11 cellular contexts compared by ENCODE assay signal in genomic region chr3:130878464-130878863, GRCh38.
"Had no signal": no experiment of that assay in that cellular context is flagged by ENCODE, and none has a peak within 500 bp of the region (broad histone marks: within the 10 kb centered on the region; RNA-seq: fewer than 3 reads in every experiment).

No MANE protein-coding gene starts in this region.

- H2AFZ ChIP-seq: GM23248, GM23338 had no signal

- ATAC-seq: GM23338, HCT116 had no signal

- FAIRE-seq: H1, H54 had no signal

- H3K9me3 ChIP-seq: HAP-1 had no signal

- DNase-seq: GM23248, GOT3, H7, H9, HCEC 1CT, HFFc6 had no signal

- H3K36me3 ChIP-seq: HAP-1 had no signal

- H3K4me1 ChIP-seq: HAP-1 had no signal

- H3K27ac ChIP-seq: GM23248 had no signal

- H3K4me2 ChIP-seq: GM23338 had no signal

- H3K4me3 ChIP-seq: GM23248, GM23338, HAP-1 had no signal

- H3K9ac ChIP-seq: GM23248 had no signal
